In genomic region chr7:1461640-1462375, GRCh38 we compare ENCODE assay signal across 1 cellular context.
TF ChIP-seq lines count a peak whose summit lies in the region.

No MANE protein-coding gene starts in this region.

TF ChIP-seq in IMR-90, 13 proteins besides CTCF, POLR2A, EP300 and RAD21:
- TF ChIP-seq MAFK (IDR thresholded peaks at IDR 0.05; ENCODE audit: low read depth, low read length) (no peak), BHLHE40 (IDR thresholded peaks at IDR 0.05; ENCODE audit: low read depth, low read length) (no peak), CHD1 (IDR thresholded peaks at IDR 0.05; ENCODE audit: low read depth, low read length) (no peak), FOS (IDR thresholded peaks at IDR 0.05; ENCODE audit: low read depth, low read length) (no peak), MAZ (IDR thresholded peaks at IDR 0.05; ENCODE audit: borderline replicate concordance, low read depth, low read length) (no peak), MXI1 (IDR thresholded peaks at IDR 0.05; ENCODE audit: borderline replicate concordance, low read depth, low read length) (no peak), RCOR1 (IDR thresholded peaks at IDR 0.05; ENCODE audit: insufficient replicate concordance, low read length) (no peak), RFX5 (IDR thresholded peaks at IDR 0.05; ENCODE audit: low read depth, low read length) (no peak), USF2 (IDR thresholded peaks at IDR 0.05; ENCODE audit: low read depth, low read length) (no peak), ELK1 (IDR thresholded peaks at IDR 0.05; ENCODE audit: borderline replicate concordance, low read depth, low read length) (no peak), SMC3 (IDR thresholded peaks at IDR 0.05; ENCODE audit: low read depth, low read length) (no peak), CEBPB (IDR thresholded peaks at IDR 0.05; ENCODE audit: low read depth, low read length) (no peak), NFE2L2 (IDR thresholded peaks at IDR 0.05; ENCODE audit: low read depth, low read length) (no peak)
